12 cellular contexts compared by ENCODE assay signal in the genomic region with DNA sequence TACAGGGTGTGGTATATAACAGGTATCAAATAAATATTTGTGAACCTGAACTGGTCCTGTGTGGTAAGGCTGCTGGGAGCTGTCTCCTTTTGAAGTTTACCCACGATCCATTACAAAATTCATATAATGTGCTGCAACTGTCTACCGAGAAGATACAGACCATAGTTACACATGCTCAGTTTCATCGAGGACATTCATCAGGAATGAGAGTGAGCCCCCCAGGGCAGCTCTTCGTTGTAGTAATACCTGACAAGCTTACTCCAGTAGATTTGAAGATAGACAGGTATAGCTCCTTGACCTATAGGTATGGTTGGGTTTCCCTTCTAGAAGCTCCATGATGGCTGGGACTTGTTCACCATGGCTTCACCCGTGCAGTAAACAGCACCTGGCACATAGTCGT. TPM values are rescaled to one million over a fixed set of nuclear protein-coding genes. Genes with fewer than 3 reads are reported as not detected.
DNase-seq lines count a peak whose midpoint lies in the region; ATAC-seq and TF ChIP-seq lines count a peak whose summit lies in the region.
"Had no signal": no experiment of that assay in that cellular context is flagged by ENCODE, and none has a peak within 500 bp of the region (broad histone marks: within the 10 kb centered on the region; RNA-seq: fewer than 3 reads in every experiment).

No MANE protein-coding gene starts in this region.

- POLR2A ChIA-PET in MCF 10A (lab: Yijun Ruan, JAX), result no interaction called here

- no peaks in the 10 kb centered on the region for H3K9me3 ChIP-seq in breast epithelium

- peaks cover 5% of the 10 kb centered on the region for H3K36me3 ChIP-seq in breast epithelium

- H3K27me3 Mint-ChIP-seq in MCF 10A (ENCODE audit: insufficient read depth, unreplicated experiment) (no peaks in the 10 kb centered on the region), memory B cell (no peaks in the 10 kb centered on the region), type B pancreatic cell (no peaks in the 10 kb centered on the region)

- no peak for TF ChIP-seq POLR2A in breast epithelium (IDR thresholded peaks at IDR 0.05)

- peak overlapping the region; percentile 79 to 92 for H3K27ac ChIP-seq in breast epithelium

- H3K36me3 Mint-ChIP-seq in MCF 10A (ENCODE audit: insufficient read depth, unreplicated experiment), result peaks cover 8% of the 10 kb centered on the region
- H3K36me3 Mint-ChIP-seq in activated naive CD4-positive, alpha-beta T cell treated with anti-CD3 and anti-CD28 coated beads, Interleukin-2, amount 50 U/mL, for 72 hours, result peaks cover 20 to 26% of the 10 kb centered on the region in 2 donors
- H3K36me3 Mint-ChIP-seq in memory B cell, result peaks cover 15% of the 10 kb centered on the region
- H3K36me3 Mint-ChIP-seq in type B pancreatic cell, result peaks cover 18% of the 10 kb centered on the region

- BruUV-seq in MCF 10A (replicated peaks; lab: Mats Ljungman, UMichigan), result no TSS peak

- TF ChIP-seq CTCF in breast epithelium (IDR thresholded peaks at IDR 0.05) (no peak), MCF 10A (IDR thresholded peaks at IDR 0.05; ENCODE audit: unreplicated experiment) (no peak), type B pancreatic cell (conservative IDR thresholded peaks at IDR 0.05) (no peak)

- no peak overlapping the region for H3K27ac Mint-ChIP-seq in MCF 10A (ENCODE audit: low read depth, unreplicated experiment)
- peak overlapping the region; percentile 51 to 64 for H3K27ac Mint-ChIP-seq in activated naive CD4-positive, alpha-beta T cell treated with anti-CD3 and anti-CD28 coated beads, Interleukin-2, amount 50 U/mL, for 72 hours
- H3K27ac Mint-ChIP-seq in memory B cell, result peak overlapping the region; percentile 35
- H3K27ac Mint-ChIP-seq in type B pancreatic cell, result peak overlapping the region; percentile 55
- H3K27ac Mint-ChIP-seq: brain had no signal

- intact Hi-C loops in breast epithelium (cut with DNase I; ENCODE audit: low total_unique reads) (no loop called here), MCF 10A (cut with micrococcal nuclease) (no loop called here)

- H3K4me1 Mint-ChIP-seq in MCF 10A (ENCODE audit: insufficient read depth, unreplicated experiment) (peaks cover 28% of the 10 kb centered on the region), memory B cell (peaks cover 24% of the 10 kb centered on the region), type B pancreatic cell (ENCODE audit: unreplicated experiment) (peaks cover 32% of the 10 kb centered on the region)

- no peak overlapping the region for H3K4me3 ChIP-seq in breast epithelium

- H3K27me3 ChIP-seq in breast epithelium, result no peaks in the 10 kb centered on the region

- CTCF ChIA-PET in MCF 10A (lab: Yijun Ruan, JAX), result interaction anchor here (0.8 to 1.9 kb wide), 3 partner anchors 12 to 328 kb away, joined by 3 to 8 read pairs (median 4); no protein-coding TSS in a partner anchor

- DNase-seq in breast epithelium (ENCODE audit: low spot score in 2 of 2) (no peak), MCF 10A (ENCODE audit: unreplicated experiment) (no peak), memory B cell (ENCODE audit: low spot score in 2 of 2) (no peak), type B pancreatic cell (ENCODE audit: extremely low spot score, unreplicated experiment) (no peak), DMS79 treated with DMSO at 0.1 percent for 48 hours (lab: John Stamatoyannopoulos, UW) (no peak), G401 (ENCODE audit: low spot score) (no peak)
- DNase-seq in activated naive CD4-positive, alpha-beta T cell treated with anti-CD3 and anti-CD28 coated beads, Interleukin-2, amount 50 U/mL, for 72 hours (ENCODE audit: low spot score in 2 of 2), result no peak
- DNase-seq: H7, NCI-H1092, NCI-H446 had no signal

- in situ Hi-C loops in G401 (cut with HindIII; ENCODE audit: low sequenced_read_pairs), result no loop called here

- H3K4me3 Mint-ChIP-seq in MCF 10A (ENCODE audit: unreplicated experiment) (no peak overlapping the region), memory B cell (peak overlapping the region; percentile 63), type B pancreatic cell (no peak overlapping the region)
- H3K4me3 Mint-ChIP-seq: brain had no signal

- no peak for ATAC-seq in activated naive CD4-positive, alpha-beta T cell treated with anti-CD3 and anti-CD28 coated beads, Interleukin-2, amount 50 U/mL, for 72 hours
- ATAC-seq in memory B cell (ENCODE audit: low read depth), result no peak
- ATAC-seq in HG03442 (IDR thresholded peaks at IDR 0.05; ENCODE audit: unreplicated experiment), result no peak

- H3K4me1 ChIP-seq in breast epithelium, result peaks cover 0 to 4% of the 10 kb centered on the region in 2 donors

- no peaks in the 10 kb centered on the region for H3K9me3 Mint-ChIP-seq in MCF 10A (ENCODE audit: unreplicated experiment)
- peaks cover under 1 to 4% of the 10 kb centered on the region in 2 donors for H3K9me3 Mint-ChIP-seq in activated naive CD4-positive, alpha-beta T cell treated with anti-CD3 and anti-CD28 coated beads, Interleukin-2, amount 50 U/mL, for 72 hours
- H3K9me3 Mint-ChIP-seq in memory B cell, result peaks cover 3% of the 10 kb centered on the region
- H3K9me3 Mint-ChIP-seq in type B pancreatic cell, result no peaks in the 10 kb centered on the region
- H3K9me3 Mint-ChIP-seq: brain had no signal

RNA-seq across cellular contexts. Expression of a gene that starts 25.7 kb away (rescaled TPM):
- total RNA-seq in breast epithelium (1 to 10 TPM; 4.3 to 7.9 (median 7.2) TPM), MCF 10A (2022) (1.6 and 3.2 TPM in 2 replicates), type B pancreatic cell (ENCODE audit: low replicate concordance) (6.7 and 15.5 TPM in 2 replicates)
- total RNA-seq in activated naive CD4-positive, alpha-beta T cell treated with anti-CD3 and anti-CD28 coated beads, Interleukin-2, amount 50 U/mL, for 72 hours, result 1 to 10 TPM; 2.3 to 3.3 TPM
- total RNA-seq in G401 (2014; rRNA removed; shearing (Covaris generic)), result 0.54 and 2.5 TPM in 2 replicates
